24 cellular contexts compared by ENCODE assay signal in the genomic region with DNA sequence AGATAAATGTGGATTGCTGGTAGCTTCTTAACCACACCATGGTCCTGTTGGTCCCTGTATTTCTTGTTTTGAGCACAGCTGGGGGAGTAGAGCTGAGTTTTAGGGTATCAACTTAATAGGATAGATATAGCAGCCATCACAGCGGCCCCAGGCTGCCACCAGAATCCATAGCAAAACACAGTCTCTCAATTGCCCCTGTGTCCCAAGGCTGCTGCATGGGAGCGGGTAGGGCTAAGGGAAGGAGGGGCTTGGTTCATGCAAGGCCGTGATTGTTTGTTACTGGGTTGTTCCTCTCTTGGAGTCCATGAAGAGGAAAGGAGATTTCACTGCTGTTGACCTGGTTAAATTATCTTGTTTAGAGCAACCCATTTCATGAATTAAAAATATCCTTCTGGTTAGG.
"Had no signal": no experiment of that assay in that cellular context is flagged by ENCODE, and none has a peak within 500 bp of the region (broad histone marks: within the 10 kb centered on the region; RNA-seq: fewer than 3 reads in every experiment).

No MANE protein-coding gene starts in this region.

- ATAC-seq: activated naive CD8-positive, alpha-beta T cell treated with anti-CD3 and anti-CD28 coated beads, Interleukin-2, amount 50 U/mL, for 24 hours; activated T-helper 17 cell treated with anti-CD3 and anti-CD28 coated beads, Interleukin-2, amount 50 U/mL, for 72 hours; gastroesophageal sphincter; left lung; lower lobe of right lung; pancreas; right cardiac atrium; WTC11 had no signal

- H3K4me1 ChIP-seq: colonic mucosa, gastroesophageal sphincter, left lung, lower lobe of right lung, pancreas had no signal

- H3K9me3 ChIP-seq: colonic mucosa, gastroesophageal sphincter, left lung, lower lobe of right lung, neutrophil, pancreas, thoracic aorta had no signal

- H3K36me3 ChIP-seq: colonic mucosa, gastroesophageal sphincter, left lung, lower lobe of right lung, neutrophil, pancreas, thoracic aorta had no signal

- H3K4me3 ChIP-seq: colonic mucosa, gastroesophageal sphincter, left lung, lower lobe of right lung, pancreas, SK-N-MC, thoracic aorta had no signal

- H3K27ac ChIP-seq: colonic mucosa, gastroesophageal sphincter, left lung, lower lobe of right lung, neutrophil, pancreas, SK-N-MC, thoracic aorta had no signal

- DNase-seq: activated CD4-positive, alpha-beta memory T cell treated with anti-CD3 and anti-CD28 coated beads, Interleukin-2, amount 10 ng/mL, durations not matched to agents 7 days and 5 days; activated CD4-positive, alpha-beta T cell treated with anti-CD3 and anti-CD28 coated beads for 1 hour; activated CD4-positive, alpha-beta T cell treated with anti-CD3 and anti-CD28 coated beads, Interleukin-2, amount 10 ng/mL, durations not matched to agents 7 days and 5 days; activated CD8-positive, alpha-beta memory T cell treated with anti-CD3 and anti-CD28 coated beads, Interleukin-2, amount 50 U/mL, for 48 hours; activated gamma-delta T cell treated with Interleukin-2 at 50 U/mL for 16 hours; activated naive CD8-positive, alpha-beta T cell treated with anti-CD3 and anti-CD28 coated beads, Interleukin-2, amount 50 U/mL, for 24 hours; activated T-cell treated with anti-CD3 and anti-CD28 coated beads, Interleukin-2, amount 50 U/mL, for 24 hours; colonic mucosa; effector memory CD4-positive, alpha-beta T cell; erythroblast; kidney; left lung; lower lobe of right lung; pancreas; right cardiac atrium; stimulated activated naive CD4-positive, alpha-beta T cell; T-helper 2 cell; trophoblast cell had no signal

- H3K27me3 ChIP-seq: colonic mucosa, gastroesophageal sphincter, left lung, pancreas had no signal
